ENCODE assay signal across 22 cellular contexts in genomic region chr20:40750541-40750940, GRCh38.
DNase-seq lines count a peak whose midpoint lies in the region; ATAC-seq and TF ChIP-seq lines count a peak whose summit lies in the region.
"Had no signal": no experiment of that assay in that cellular context is flagged by ENCODE, and none has a peak within 500 bp of the region (broad histone marks: within the 10 kb centered on the region; RNA-seq: fewer than 3 reads in every experiment).

No MANE protein-coding gene starts in this region.

- H3K9ac ChIP-seq in BLaER1 (no peak overlapping the region; the same call in 1 of the 2 replicates), trophoblast cell (ENCODE audit: low read length) (peak overlapping the region; percentile 67)

- H2BK12ac ChIP-seq in trophoblast cell (ENCODE audit: low read length), result no peak overlapping the region

- H3K79me2 ChIP-seq in trophoblast cell (ENCODE audit: control insufficient read depth, insufficient read depth, low read length, poor library complexity), result no peaks in the 10 kb centered on the region

- no peaks in the 10 kb centered on the region for H3K79me1 ChIP-seq in trophoblast cell (ENCODE audit: low read length)

- no peak overlapping the region for H3K18ac ChIP-seq in trophoblast cell (ENCODE audit: low read length)

- H3K27me3 ChIP-seq in BLaER1 (no peaks in the 10 kb centered on the region), trophoblast cell (ENCODE audit: insufficient read depth, low read length) (no peaks in the 10 kb centered on the region), aorta (ENCODE audit: control insufficient read depth in 1 of 2, insufficient read depth in 2 of 2, low read length in 1 of 2) (no peaks in the 10 kb centered on the region)

- H3K27ac ChIP-seq in BLaER1 (0 out of 2 replicates have a peak overlapping the region, but pooled peaks have one; percentile 12), coronary artery (peak overlapping the region; percentile 72 to 84), trophoblast cell (ENCODE audit: low read depth, low read length) (no peak overlapping the region), aorta (ENCODE audit: low read depth in 1 of 2, low read length in 2 of 2) (peak overlapping the region; percentile 63 to 77)
- H3K27ac ChIP-seq: HL-60 had no signal

- peak overlapping the region; percentile 73 for H3K4me2 ChIP-seq in BLaER1
- no peak overlapping the region for H3K4me2 ChIP-seq in trophoblast cell (ENCODE audit: low read length)

- H2BK120ac ChIP-seq in trophoblast cell (ENCODE audit: insufficient read depth, low read length, poor library complexity), result no peak overlapping the region

- H3K23ac ChIP-seq in trophoblast cell (ENCODE audit: low read length), result no peak overlapping the region

- H3K4me3 ChIP-seq in BLaER1 (no peak overlapping the region), coronary artery (no peak overlapping the region), trophoblast cell (ENCODE audit: low read depth, low read length) (no peak overlapping the region), aorta (ENCODE audit: low read length in 2 of 2) (no peak overlapping the region)
- H3K4me3 ChIP-seq: GM12878 had no signal

- peak; percentile 57 for ATAC-seq in aorta (ENCODE audit: low FRiP score)
- ATAC-seq: GM12878, HCT116 had no signal

- H3K9me3 ChIP-seq in BLaER1 (no peaks in the 10 kb centered on the region), trophoblast cell (ENCODE audit: insufficient read depth, low read depth, low read length) (no peaks in the 10 kb centered on the region), aorta (ENCODE audit: control insufficient read depth, low read length) (no peaks in the 10 kb centered on the region)

- H3K36me3 ChIP-seq in BLaER1, result no peaks in the 10 kb centered on the region
- no peaks in the 10 kb centered on the region for H3K36me3 ChIP-seq in trophoblast cell (ENCODE audit: control insufficient read depth in 1 of 2, insufficient read depth in 2 of 2, low read length in 2 of 2)
- H3K36me3 ChIP-seq in aorta (ENCODE audit: control insufficient read depth in 1 of 2, insufficient read depth in 2 of 2, low read length in 1 of 2), result no peaks in the 10 kb centered on the region

- no peak overlapping the region for H2AFZ ChIP-seq in trophoblast cell (ENCODE audit: insufficient read depth, low read length, poor library complexity)

- TF ChIP-seq CTCF in coronary artery (IDR thresholded peaks at IDR 0.05), result no peak

- H3K4me1 ChIP-seq in BLaER1 (peaks cover 29% of the 10 kb centered on the region), trophoblast cell (ENCODE audit: control insufficient read depth in 1 of 2, insufficient read depth in 2 of 2, low read length in 2 of 2) (no peaks in the 10 kb centered on the region), aorta (ENCODE audit: control insufficient read depth in 1 of 2, insufficient read depth in 2 of 2, low read length in 2 of 2) (peaks cover 0 to 3% of the 10 kb centered on the region in 2 donors)

- no peak overlapping the region for H2BK5ac ChIP-seq in trophoblast cell (ENCODE audit: low read depth, low read length, poor library complexity)

- H4K91ac ChIP-seq in trophoblast cell (ENCODE audit: low read depth, low read length), result no peak overlapping the region

- no CpG with 5 or more reads among the region's 3 CpGs for WGBS in trophoblast cell (ENCODE audit: extremely low coverage, insufficient coverage, insufficient read length)
- 2% methylated on average over 3 of the region's 3 CpGs for WGBS in aorta, 2 donors

- no peak overlapping the region for H2AK5ac ChIP-seq in trophoblast cell (ENCODE audit: low read length)

- H3K4ac ChIP-seq in trophoblast cell (ENCODE audit: low read depth, low read length), result no peak overlapping the region

- intact Hi-C loops in aorta (cut with DNase I), result loop anchor here in 1 of 2 donors (10.0 kb wide), 1 partner anchor 186 kb away; no protein-coding TSS in a partner anchor

- H4K20me1 ChIP-seq in BLaER1, result no peaks in the 10 kb centered on the region

- H4K12ac ChIP-seq in trophoblast cell (ENCODE audit: low read depth, low read length), result no peak overlapping the region

- DNase-seq in coronary artery (ENCODE audit: low spot score), result no peak
- DNase-seq in trophoblast cell, result no peak
- peak in 1 of 2 donors; percentile 62 for DNase-seq in aorta
- DNase-seq in SW480 (ENCODE audit: low spot score), result no peak
- no peak for DNase-seq in iPS-NIHi11 (ENCODE audit: low spot score)
- no peak for DNase-seq in stimulated activated CD8-positive, alpha-beta memory T cell treated with anti-CD3 and anti-CD28 coated beads, Interleukin-4, amount 100 ng/mL, for 48 hours
- DNase-seq: 8988T; C1 segment of cervical spinal cord; CD4-positive, CD25-positive, alpha-beta regulatory T cell; CD8-positive, alpha-beta memory T cell; COR-L47; DMS 273 treated with DMSO at 0.1 percent for 48 hours; DMS53; DND-41; EL; GOT3; H7; HFFc6 had no signal

- H4K8ac ChIP-seq in trophoblast cell (ENCODE audit: low read depth, low read length), result no peak overlapping the region

- H3K14ac ChIP-seq in trophoblast cell (ENCODE audit: low read length), result no peak overlapping the region
